Comparison of ENCODE assay signal across 2 cellular contexts in genomic region chr5:124686239-124687004, GRCh38.
TF ChIP-seq lines count a peak whose summit lies in the region.

No MANE protein-coding gene starts in this region.

TF ChIP-seq in IMR-90, 13 proteins besides CTCF, POLR2A, EP300 and RAD21:
- TF ChIP-seq RFX5 (IDR thresholded peaks at IDR 0.05; ENCODE audit: low read depth, low read length) (no peak), CHD1 (IDR thresholded peaks at IDR 0.05; ENCODE audit: low read depth, low read length) (no peak), BHLHE40 (IDR thresholded peaks at IDR 0.05; ENCODE audit: low read depth, low read length) (no peak), NFE2L2 (IDR thresholded peaks at IDR 0.05; ENCODE audit: low read depth, low read length) (no peak), RCOR1 (IDR thresholded peaks at IDR 0.05; ENCODE audit: insufficient replicate concordance, low read length) (no peak), MAFK (IDR thresholded peaks at IDR 0.05; ENCODE audit: low read depth, low read length) (no peak), MXI1 (IDR thresholded peaks at IDR 0.05; ENCODE audit: borderline replicate concordance, low read depth, low read length) (no peak), SMC3 (IDR thresholded peaks at IDR 0.05; ENCODE audit: low read depth, low read length) (no peak), USF2 (IDR thresholded peaks at IDR 0.05; ENCODE audit: low read depth, low read length) (no peak), CEBPB (IDR thresholded peaks at IDR 0.05; ENCODE audit: low read depth, low read length) (no peak), MAZ (IDR thresholded peaks at IDR 0.05; ENCODE audit: borderline replicate concordance, low read depth, low read length) (no peak), FOS (IDR thresholded peaks at IDR 0.05; ENCODE audit: low read depth, low read length) (no peak)
- TF ChIP-seq, protein P1, sequence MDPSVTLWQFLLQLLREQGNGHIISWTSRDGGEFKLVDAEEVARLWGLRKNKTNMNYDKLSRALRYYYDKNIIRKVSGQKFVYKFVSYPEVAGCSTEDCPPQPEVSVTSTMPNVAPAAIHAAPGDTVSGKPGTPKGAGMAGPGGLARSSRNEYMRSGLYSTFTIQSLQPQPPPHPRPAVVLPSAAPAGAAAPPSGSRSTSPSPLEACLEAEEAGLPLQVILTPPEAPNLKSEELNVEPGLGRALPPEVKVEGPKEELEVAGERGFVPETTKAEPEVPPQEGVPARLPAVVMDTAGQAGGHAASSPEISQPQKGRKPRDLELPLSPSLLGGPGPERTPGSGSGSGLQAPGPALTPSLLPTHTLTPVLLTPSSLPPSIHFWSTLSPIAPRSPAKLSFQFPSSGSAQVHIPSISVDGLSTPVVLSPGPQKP (IDR thresholded peaks at IDR 0.05; ENCODE audit: borderline replicate concordance, low read depth, low read length), result no peak

TF ChIP-seq in HepG2, 621 proteins besides CTCF, POLR2A, EP300 and RAD21:
- TF ChIP-seq, protein P2, sequence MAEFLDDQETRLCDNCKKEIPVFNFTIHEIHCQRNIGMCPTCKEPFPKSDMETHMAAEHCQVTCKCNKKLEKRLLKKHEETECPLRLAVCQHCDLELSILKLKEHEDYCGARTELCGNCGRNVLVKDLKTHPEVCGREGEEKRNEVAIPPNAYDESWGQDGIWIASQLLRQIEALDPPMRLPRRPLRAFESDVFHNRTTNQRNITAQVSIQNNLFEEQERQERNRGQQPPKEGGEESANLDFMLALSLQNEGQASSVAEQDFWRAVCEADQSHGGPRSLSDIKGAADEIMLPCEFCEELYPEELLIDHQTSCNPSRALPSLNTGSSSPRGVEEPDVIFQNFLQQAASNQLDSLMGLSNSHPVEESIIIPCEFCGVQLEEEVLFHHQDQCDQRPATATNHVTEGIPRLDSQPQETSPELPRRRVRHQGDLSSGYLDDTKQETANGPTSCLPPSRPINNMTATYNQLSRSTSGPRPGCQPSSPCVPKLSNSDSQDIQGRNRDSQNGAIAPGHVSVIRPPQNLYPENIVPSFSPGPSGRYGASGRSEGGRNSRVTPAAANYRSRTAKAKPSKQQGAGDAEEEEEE (CRISPR knock-in tag; IDR thresholded peaks at IDR 0.05; ENCODE audit: borderline replicate concordance), result no peak
- TF ChIP-seq, protein P3, sequence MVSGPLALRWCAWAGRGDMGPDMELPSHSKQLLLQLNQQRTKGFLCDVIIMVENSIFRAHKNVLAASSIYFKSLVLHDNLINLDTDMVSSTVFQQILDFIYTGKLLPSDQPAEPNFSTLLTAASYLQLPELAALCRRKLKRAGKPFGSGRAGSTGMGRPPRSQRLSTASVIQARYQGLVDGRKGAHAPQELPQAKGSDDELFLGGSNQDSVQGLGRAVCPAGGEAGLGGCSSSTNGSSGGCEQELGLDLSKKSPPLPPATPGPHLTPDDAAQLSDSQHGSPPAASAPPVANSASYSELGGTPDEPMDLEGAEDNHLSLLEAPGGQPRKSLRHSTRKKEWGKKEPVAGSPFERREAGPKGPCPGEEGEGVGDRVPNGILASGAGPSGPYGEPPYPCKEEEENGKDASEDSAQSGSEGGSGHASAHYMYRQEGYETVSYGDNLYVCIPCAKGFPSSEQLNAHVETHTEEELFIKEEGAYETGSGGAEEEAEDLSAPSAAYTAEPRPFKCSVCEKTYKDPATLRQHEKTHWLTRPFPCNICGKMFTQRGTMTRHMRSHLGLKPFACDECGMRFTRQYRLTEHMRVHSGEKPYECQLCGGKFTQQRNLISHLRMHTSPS (CRISPR knock-in tag; IDR thresholded peaks at IDR 0.05; ENCODE audit: low read depth), result no peak
- TF ChIP-seq U2AF2 (IDR thresholded peaks at IDR 0.05; ENCODE audit: low read depth, low read length), result no peak
